Comparison of ENCODE assay signal across 8 cellular contexts in the genomic region with DNA sequence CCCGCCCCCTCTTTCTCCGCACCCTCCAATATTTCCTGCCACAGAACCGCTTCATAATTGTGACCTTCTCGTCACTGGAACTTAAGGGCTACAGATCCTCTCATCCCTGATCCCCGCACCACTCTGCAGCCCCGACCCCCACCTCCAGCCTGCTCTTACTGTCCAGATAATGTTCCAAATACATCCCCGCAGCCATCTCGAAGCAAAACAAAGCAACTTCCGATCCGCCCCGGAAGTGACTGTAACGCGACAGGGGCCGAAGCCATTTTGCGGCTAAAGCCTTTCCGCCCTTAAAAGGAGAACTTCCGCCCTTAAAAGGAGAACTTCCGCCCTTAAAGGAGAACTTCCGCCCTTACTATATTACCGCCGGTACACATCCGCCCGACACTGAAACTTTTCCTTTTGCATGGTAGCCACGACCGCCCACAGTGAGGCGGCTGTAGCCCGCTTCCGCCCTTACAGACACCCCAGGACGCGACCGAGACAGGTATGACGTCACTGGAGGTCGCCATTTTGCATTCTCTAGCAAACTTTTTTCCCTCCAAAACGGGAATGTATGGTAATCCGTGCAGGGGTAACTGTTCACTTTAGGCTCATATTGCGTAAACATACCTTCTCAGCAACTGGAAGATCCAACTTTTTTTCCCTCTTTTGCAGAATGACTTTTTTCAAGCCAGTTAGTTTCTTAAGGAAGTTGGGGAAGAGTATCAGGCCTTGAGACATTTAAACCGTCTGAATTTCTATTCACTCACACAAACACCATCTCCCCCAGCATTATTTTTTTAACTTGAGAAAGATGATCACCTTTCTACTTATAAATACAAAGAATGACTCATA. TPM values are rescaled to one million over a fixed set of nuclear protein-coding genes. Genes with fewer than 3 reads are reported as not detected.
A peak's percentile ranks its signal among the peaks of the same experiment; 100 is the strongest.
DNase-seq lines count a peak whose midpoint lies in the region; ATAC-seq and TF ChIP-seq lines count a peak whose summit lies in the region.

A gene (minus strand): TSS at position 214 of the 837 bp plus-strand sequence. CDS start 18 bp downstream, at position 196.

- ATAC-seq in HG02623 (IDR thresholded peaks at IDR 0.05; ENCODE audit: unreplicated experiment) = peak; percentile 94
- ATAC-seq in omental fat pad (ENCODE audit: low FRiP score) = peak; percentile 99

- peaks cover 5% of the 10 kb centered on the region for H3K36me3 Mint-ChIP-seq in activated naive CD8-positive, alpha-beta T cell

- peaks cover 30% of the 10 kb centered on the region for H3K4me1 Mint-ChIP-seq in activated naive CD8-positive, alpha-beta T cell (ENCODE audit: low read depth)

- WGBS in testis, 2 donors = 2% methylated on average over 37 of the region's 37 CpGs

- H3K9me3 ChIP-seq in testis = no peaks in the 10 kb centered on the region

- peaks cover 9% of the 10 kb centered on the region for H3K4me1 ChIP-seq in testis

- H3K27me3 Mint-ChIP-seq in activated naive CD8-positive, alpha-beta T cell = no peaks in the 10 kb centered on the region

- intact Hi-C loops in testis (cut with DNase I; ENCODE audit: low total_unique reads) = no loop called here

- H3K36me3 ChIP-seq in testis (ENCODE audit: low read depth, missing control alignments) = no peaks in the 10 kb centered on the region

- TF ChIP-seq CTCF in GM10248 (IDR thresholded peaks at IDR 0.05; ENCODE audit: control extremely low read depth, extremely low read depth, low read depth, missing control alignments) (no peak), omental fat pad (IDR thresholded peaks at IDR 0.05) (no peak), testis (IDR thresholded peaks at IDR 0.05) (no peak)

- H3K4me3 ChIP-seq in testis = peak within 1 kb of the TSS; percentile 68 to 91

- H3K27me3 ChIP-seq in testis = no peaks in the 10 kb centered on the region

- H3K4me3 Mint-ChIP-seq in activated naive CD8-positive, alpha-beta T cell = peak within 1 kb of the TSS; percentile 96

- peak within 1 kb of the TSS; percentile 47 to 83 for H3K27ac ChIP-seq in testis

- peak within 1 kb of the TSS; percentile 88 for H3K27ac Mint-ChIP-seq in activated naive CD8-positive, alpha-beta T cell

- no peak for TF ChIP-seq POLR2A in testis (IDR thresholded peaks at IDR 0.05)

- peak; percentile 97 for DNase-seq in GM10248 (ENCODE audit: extremely low spot score)
- DNase-seq in NCI-H1105 (lab: John Stamatoyannopoulos, UW) = peak; percentile 99
- DNase-seq in SKM-1 treated with dmso at 0.1 percent for 144 hours (lab: John Stamatoyannopoulos, UW; ENCODE audit: unreplicated experiment) = peak; percentile 92
- DNase-seq in glomerular visceral epithelial cell (ENCODE audit: extremely low spot score) = peak; percentile 99
- peak; percentile 93 for DNase-seq in omental fat pad (ENCODE audit: low spot score)
- peak; percentile 100 for DNase-seq in testis

- H3K9me3 Mint-ChIP-seq in activated naive CD8-positive, alpha-beta T cell (ENCODE audit: low read depth) = no peaks in the 10 kb centered on the region

- CTCF ChIA-PET in GM10248 (lab: Yijun Ruan, JAX) = interaction anchor here (0.6 to 1.5 kb wide), 3 partner anchors 26 to 163 kb away, joined by 3 to 4 read pairs (median 3); a partner anchor contains a TSS

- POLR2A ChIA-PET in GM10248 (lab: Yijun Ruan, JAX) = interaction anchor here (0.6 kb wide), 1 partner anchor 242 kb away, joined by 3 read pairs; no protein-coding TSS in a partner anchor

RNA-seq across cellular contexts. Expression of the gene that starts here (rescaled TPM):
- total RNA-seq in omental fat pad = 10 to 100 TPM in 3 of 4 donors, 1 to 10 TPM in 1; 9.7 to 48.7 (median 24.8) TPM
- 10 to 100 TPM; 58.3 to 63.0 TPM for total RNA-seq in testis
- polyA plus RNA-seq in testis (ENCODE audit: insufficient read depth, low read depth, low replicate concordance) = 48.1 TPM

Comparison
In these comparisons a context has a peak if more than half of its experiments do, and no peak if none do; other contexts are left out.
1. Peak in every context shown above with its lines: DNase-seq, ATAC-seq, H3K4me3 ChIP-seq and H3K27ac ChIP-seq.